13 cellular contexts compared by ENCODE assay signal in genomic region chr20:47228654-47229053, GRCh38.
"Had no signal": no experiment of that assay in that cellular context is flagged by ENCODE, and none has a peak within 500 bp of the region (broad histone marks: within the 10 kb centered on the region; RNA-seq: fewer than 3 reads in every experiment).

No MANE protein-coding gene starts in this region.

- ATAC-seq: activated CD4-positive, alpha-beta T cell treated with anti-CD3 and anti-CD28 coated beads for 36 hours; psoas muscle had no signal

- DNase-seq: activated CD4-positive, alpha-beta T cell treated with anti-CD3 and anti-CD28 coated beads for 36 hours; activated CD8-positive, alpha-beta memory T cell treated with anti-CD3 and anti-CD28 coated beads for 24 hours; activated effector memory CD4-positive, alpha-beta T cell treated with Interleukin-2 at 50 U/mL for 16 hours; mesenchymal stem cell; occipital lobe; psoas muscle; stimulated activated CD4-positive, alpha-beta T cell treated with anti-CD3 and anti-CD28 coated beads, Interleukin-2, amount 100 ng/mL, for 48 hours; SW 1271 had no signal

- H3K4me3 Mint-ChIP-seq: activated CD4-positive, alpha-beta T cell treated with anti-CD3 and anti-CD28 coated beads for 36 hours; nephron; T-helper 2 cell treated with Interferon-gamma antibody and Interleukin-4, amounts not matched to agents 5 μg/mL and 100 μg/mL, for 36 hours had no signal

- H3K27me3 ChIP-seq: ascending aorta, esophagus muscularis mucosa had no signal

- H3K9me3 ChIP-seq: ascending aorta, esophagus muscularis mucosa, psoas muscle had no signal

- H3K27ac Mint-ChIP-seq: nephron; T-helper 2 cell treated with Interferon-gamma antibody and Interleukin-4, amounts not matched to agents 5 μg/mL and 100 μg/mL, for 36 hours had no signal

- H3K4me1 Mint-ChIP-seq: activated CD4-positive, alpha-beta T cell treated with anti-CD3 and anti-CD28 coated beads for 36 hours had no signal

- H3K4me1 ChIP-seq: psoas muscle had no signal

- H3K27me3 Mint-ChIP-seq: activated CD4-positive, alpha-beta T cell treated with anti-CD3 and anti-CD28 coated beads for 36 hours had no signal

- H3K27ac ChIP-seq: ascending aorta, esophagus muscularis mucosa, psoas muscle, VCaP had no signal

- H3K4me3 ChIP-seq: ascending aorta, esophagus muscularis mucosa, psoas muscle had no signal

- H3K9me3 Mint-ChIP-seq: nephron; T-helper 2 cell treated with Interferon-gamma antibody and Interleukin-4, amounts not matched to agents 5 μg/mL and 100 μg/mL, for 36 hours had no signal
